Comparison of ENCODE assay signal across 9 cellular contexts in genomic region chr1:205298191-205298994, GRCh38. TPM values are rescaled to one million over a fixed set of nuclear protein-coding genes. Genes with fewer than 3 reads are reported as not detected.
DNase-seq lines count a peak whose midpoint lies in the region; ATAC-seq, FAIRE-seq and TF ChIP-seq lines count a peak whose summit lies in the region.
"Had no signal": no experiment of that assay in that cellular context is flagged by ENCODE, and none has a peak within 500 bp of the region (broad histone marks: within the 10 kb centered on the region; RNA-seq: fewer than 3 reads in every experiment).

No MANE protein-coding gene starts in this region.

- H3K4ac ChIP-seq in H1 (replicated peaks; ENCODE audit: insufficient read length, low read depth, low read length), result peak overlapping the region; percentile 88

- H3K23ac ChIP-seq in H1 (ENCODE audit: insufficient read length), result no peak overlapping the region

- H2BK15ac ChIP-seq in H1 (ENCODE audit: low read length), result peak overlapping the region; percentile 78; the same call in 1 of the 2 replicates

- peak overlapping the region in 1 of 4 experiments; percentile 13; a peak in 2 of 7 replicates for H3K9ac ChIP-seq in H1 (replicated peaks in 1 of 4; ENCODE audit: extremely low read depth in 1 of 4, low read depth in 3 of 4, low read length in 3 of 4)

- TF ChIP-seq POLR2A in H1 (IDR thresholded peaks at IDR 0.05; ENCODE audit: control extremely low read depth in 1 of 2, low read depth in 2 of 2, low read length in 2 of 2) (peak in 1 of 2 experiments; percentile 16; a peak in 1 of 3 replicates), Peyer's patch (IDR thresholded peaks at IDR 0.05) (no peak)

- H3K14ac ChIP-seq in H1 (ENCODE audit: insufficient read length), result no peak overlapping the region

- peak overlapping the region; percentile 96 for H2BK5ac ChIP-seq in H1 (ENCODE audit: low read depth, low read length)

- peak in 1 of 4 donors; percentile 4 for ATAC-seq in pancreas
- ATAC-seq in GM18873 (IDR thresholded peaks at IDR 0.05; ENCODE audit: low FRiP score, unreplicated experiment), result no peak

- no peak overlapping the region for H3K4me3 ChIP-seq in H1 (ENCODE audit: extremely low read depth in 1 of 4, insufficient read depth in 2 of 4, low read depth in 3 of 4, low read length in 4 of 4)
- no peak overlapping the region for H3K4me3 ChIP-seq in pancreas
- H3K4me3 ChIP-seq in Peyer's patch, result no peak overlapping the region

- TF ChIP-seq CTCF in H1 (IDR thresholded peaks at IDR 0.05; ENCODE audit: control extremely low read depth in 1 of 3, insufficient read depth in 1 of 3, low read depth in 1 of 3, low read length in 3 of 3) (no peak), pancreas (IDR thresholded peaks at IDR 0.05) (no peak), Peyer's patch (IDR thresholded peaks at IDR 0.05) (no peak)

- peak; percentile 64 for DNase-seq in G401 (ENCODE audit: low spot score)
- peak; percentile 20 to 69 for DNase-seq in NCI-H526 (lab: John Stamatoyannopoulos, UW)
- DNase-seq in H1 (ENCODE audit: low read depth in 1 of 2, low spot score in 2 of 2), result peak in 1 of 2 experiments; percentile 59
- peak in 5 of 6 donors; percentile 21 to 62 (median 50) for DNase-seq in pancreas
- no peak for DNase-seq in SKM-1 treated with dmso at 0.1 percent for 144 hours (lab: John Stamatoyannopoulos, UW; ENCODE audit: unreplicated experiment)
- DNase-seq in activated T-cell treated with anti-CD3 and anti-CD28 coated beads, Interleukin-2, amount 50 U/mL, for 1 hour, result no peak
- no peak for DNase-seq in Peyer's patch
- DNase-seq: NCI-H345 had no signal

- H3K27ac ChIP-seq in H1 (ENCODE audit: low read depth, low read length) (peak overlapping the region; percentile 62), pancreas (peak overlapping the region in 3 of 4 donors; percentile 10 to 60 (median 39)), Peyer's patch (no peak overlapping the region)

- peak overlapping the region; percentile 92 for H2BK20ac ChIP-seq in H1 (ENCODE audit: low read length)

- H3K23me2 ChIP-seq in H1 (ENCODE audit: low read depth, low read length), result peaks cover 2% of the 10 kb centered on the region

- H2BK120ac ChIP-seq in H1 (replicated peaks; ENCODE audit: low read depth, low read length), result peak overlapping the region; percentile 81

- TF ChIP-seq RAD21 in H1 (IDR thresholded peaks at IDR 0.05 in 1 of 2, conservative IDR thresholded peaks at IDR 0.05 in 1 of 2; ENCODE audit: low read depth in 2 of 2, low read length in 2 of 2), result no peak

- in situ Hi-C loops in G401 (cut with HindIII; ENCODE audit: low sequenced_read_pairs), result no loop called here

- peaks cover 4 to 15% (median 6%) of the 10 kb centered on the region in 4 experiments for H3K36me3 ChIP-seq in H1 (ENCODE audit: control insufficient read depth in 2 of 4, insufficient read depth in 4 of 4, low read length in 3 of 4)
- peaks cover 3 to 8% (median 4%) of the 10 kb centered on the region in 3 donors for H3K36me3 ChIP-seq in pancreas
- peaks cover 0 to 8% (median 0%) of the 10 kb centered on the region in 3 donors for H3K36me3 ChIP-seq in Peyer's patch

- H3K27me3 ChIP-seq in H1 (replicated peaks in 1 of 4; ENCODE audit: control insufficient read depth in 3 of 4, extremely low read depth in 1 of 4, insufficient read depth in 3 of 4, low read length in 3 of 4) (no peaks in the 10 kb centered on the region; a peak in 1 of 7 replicates), pancreas (no peaks in the 10 kb centered on the region), Peyer's patch (no peaks in the 10 kb centered on the region)

- POLR2A ChIA-PET in H1 (lab: Charles Lee; ENCODE audit: partially characterized antibody), result interaction anchor here (1.0 to 8.8 kb wide), 12 partner anchors 11 to 151 kb away, joined by 3 to 124 read pairs (median 8); partner anchors contain the start of gene NUAK2

- H2AFZ ChIP-seq in H1 (ENCODE audit: low read length), result no peak overlapping the region

- peak overlapping the region; percentile 96 for H4K91ac ChIP-seq in H1 (replicated peaks; ENCODE audit: insufficient read length, low read length)

- H3K9me3 ChIP-seq in H1 (ENCODE audit: insufficient read depth in 2 of 2, low read depth in 1 of 2, low read length in 1 of 2) (no peaks in the 10 kb centered on the region), pancreas (no peaks in the 10 kb centered on the region), Peyer's patch (no peaks in the 10 kb centered on the region)

- WGBS in H1 (ENCODE audit: extremely low coverage in 1 of 2, insufficient coverage in 1 of 2, insufficient read length in 1 of 2, insufficient replicate concordance in 2 of 2, low coverage in 1 of 2, low lambda C conversion rate in 2 of 2, missing lambda C conversion rate in 1 of 2), 2 experiments, result 64% methylated on average over 9 of the region's 9 CpGs; no CpG with 5 or more reads in 1 of the 2 experiments
- WGBS in pancreas, 2 donors, result 73 to 75% methylated on average over 9 of the region's 9 CpGs

- no peaks in the 10 kb centered on the region for H3K79me1 ChIP-seq in H1 (ENCODE audit: low read depth, low read length)

- H2AK5ac ChIP-seq in H1 (ENCODE audit: low read depth, low read length), result peak overlapping the region; percentile 99

- H3K4me1 ChIP-seq in H1 (replicated peaks in 1 of 4; ENCODE audit: control insufficient read depth in 3 of 4, insufficient read depth in 4 of 4, low read length in 3 of 4) (peaks cover 40 to 60% (median 46%) of the 10 kb centered on the region in 4 experiments), pancreas (peaks cover 14 to 27% (median 19%) of the 10 kb centered on the region in 3 donors), Peyer's patch (peaks cover 8 to 40% (median 17%) of the 10 kb centered on the region in 4 donors)

- CTCF ChIA-PET in H1 (lab: Charles Lee; ENCODE audit: partially characterized antibody), result interaction anchor here (0.9 to 67.1 kb wide), 5 partner anchors 21 to 56 kb away, joined by 3 to 2424 read pairs (median 3); partner anchors contain the start of gene NUAK2

- H3K4me2 ChIP-seq in H1 (ENCODE audit: insufficient read depth in 1 of 2, low read depth in 2 of 2, low read length in 2 of 2), result no peak overlapping the region; a peak in 1 of 4 replicates

- no peak overlapping the region for H4K5ac ChIP-seq in H1 (ENCODE audit: insufficient read length, low read depth, low read length)

- peaks cover 0 to 6% of the 10 kb centered on the region in 2 experiments; a peak in 1 of 4 replicates for H3K79me2 ChIP-seq in H1 (ENCODE audit: control insufficient read depth in 1 of 2, insufficient read depth in 2 of 2, low read length in 2 of 2)

- no peak; a peak in 1 of 3 replicates for TF ChIP-seq EP300 in H1 (IDR thresholded peaks at IDR 0.05; ENCODE audit: borderline replicate concordance in 1 of 2, low read depth in 2 of 2, low read length in 2 of 2)

- peak overlapping the region; percentile 98 for H2BK12ac ChIP-seq in H1 (ENCODE audit: low read depth, low read length)

- no peak overlapping the region for H3K56ac ChIP-seq in H1 (replicated peaks; ENCODE audit: insufficient read length, low read depth, low read length)

- peak overlapping the region; percentile 60 for H3K18ac ChIP-seq in H1 (ENCODE audit: extremely low read depth, low read length)

- FAIRE-seq in H1 (lab: Jason Lieb, UNC) (no peak), pancreas (lab: Jason Lieb, UNC) (no peak)

- H4K20me1 ChIP-seq in H1 (replicated peaks in 1 of 2; ENCODE audit: control insufficient read depth in 1 of 2, insufficient read depth in 2 of 2, low read length in 2 of 2), result no peaks in the 10 kb centered on the region

- intact Hi-C loops in pancreas (cut with DNase I), result no loop called here

- peak overlapping the region; percentile 4; the same call in 1 of the 2 replicates for H4K8ac ChIP-seq in H1 (ENCODE audit: extremely low read depth, insufficient read depth, low read length)

TF ChIP-seq in H1, 55 proteins besides CTCF, POLR2A, EP300 and RAD21 (continues in another document):
- TF ChIP-seq PHF8 (conservative IDR thresholded peaks at IDR 0.05; ENCODE audit: low read depth, low read length) (no peak), EGR1 (IDR thresholded peaks at IDR 0.05; ENCODE audit: borderline replicate concordance, low read depth, low read length) (no peak), POLR2AphosphoS5 (IDR thresholded peaks at IDR 0.05; ENCODE audit: low read depth, low read length) (peak; percentile 29; the same call in 1 of the 2 replicates), GABPA (IDR thresholded peaks at IDR 0.05; ENCODE audit: borderline replicate concordance, insufficient read depth, low read length) (no peak), SAP30 (IDR thresholded peaks at IDR 0.05; ENCODE audit: insufficient read depth, insufficient replicate concordance, low read length) (no peak), SP1 (IDR thresholded peaks at IDR 0.05; ENCODE audit: low read depth, low read length) (peak; percentile 65), RXRA (IDR thresholded peaks at IDR 0.05; ENCODE audit: insufficient read depth, low read depth, low read length) (no peak)

RNA-seq across cellular contexts. Expression of gene NUAK2, which starts 23.2 kb away (rescaled TPM):
- total RNA-seq in G401 (2014; rRNA removed; shearing (Covaris generic)), result 6.3 and 8.3 TPM in 2 replicates
- total RNA-seq in H1 (2021; fragmentation: NEBNext Ultra II Directional; extraction: Animal tissue kit (Norgen Biotek cat#: 25700)), result 12.7 and 12.9 TPM in 2 replicates
- polyA plus RNA-seq in H1 (2011; rRNA removed) (9.4 and 14.5 TPM in 2 replicates), pancreas (1 to 10 TPM; 7.9 to 9.5 TPM)
- polyA plus RNA-seq in H1 (2011; cell fraction: cytosol; rRNA removed), result 8.0 TPM
- 13.3 TPM for polyA plus RNA-seq in H1 (2011; cell fraction: nucleus; rRNA removed)
- polyA plus RNA-seq in H1 (2012, experiment 1 of 2), result 13.2 to 13.7 TPM (median 13.5 TPM) in 4 replicates
- 12.2 TPM for polyA plus RNA-seq in H1 (2012, experiment 2 of 2)
- polyA plus RNA-seq in H1 (2013, experiment 1 of 2), result 5.4 TPM
- 5.1 TPM for polyA plus RNA-seq in H1 (2013, experiment 2 of 2)
- 12.4 and 13.8 TPM in 2 replicates for polyA minus RNA-seq in H1 (2011; rRNA and poly(A)+ RNA removed)
- 15.0 TPM for polyA minus RNA-seq in H1 (2011; cell fraction: cytosol; rRNA and poly(A)+ RNA removed)
- polyA minus RNA-seq in H1 (2011; cell fraction: nucleus; rRNA and poly(A)+ RNA removed), result 13.2 TPM
- total RNA-seq in pancreas (10 to 100 TPM in 2 of 6 donors, 1 to 10 TPM in 4; 6.3 to 14.4 (median 8.6) TPM), Peyer's patch (10 to 100 TPM; 22.0 to 40.0 (median 30.9) TPM)

RNA-seq across cellular contexts. Expression of gene KLHDC8A, which starts 58.3 kb away (rescaled TPM):
- total RNA-seq in G401 (2014; rRNA removed; shearing (Covaris generic)), result 1.3 and 2.8 TPM in 2 replicates
- total RNA-seq in H1 (2021; fragmentation: NEBNext Ultra II Directional; extraction: Animal tissue kit (Norgen Biotek cat#: 25700)), result 2.5 and 3.4 TPM in 2 replicates
- 1.9 and 2.5 TPM in 2 replicates for polyA plus RNA-seq in H1 (2011; rRNA removed)
- polyA plus RNA-seq in H1 (2011; cell fraction: cytosol; rRNA removed), result 2.4 TPM
- 2.4 TPM for polyA plus RNA-seq in H1 (2011; cell fraction: nucleus; rRNA removed)
- polyA plus RNA-seq in H1 (2012, experiment 1 of 2), result 0.83 to 2.1 TPM (median 1.5 TPM) in 4 replicates
- 1.4 TPM for polyA plus RNA-seq in H1 (2012, experiment 2 of 2)
- polyA plus RNA-seq in H1 (2013, experiment 1 of 2), result 3.5 TPM
- polyA plus RNA-seq in H1 (2013, experiment 2 of 2), result 3.8 TPM
- 2.5 and 4.2 TPM in 2 replicates for polyA minus RNA-seq in H1 (2011; rRNA and poly(A)+ RNA removed)
- 1.4 TPM for polyA minus RNA-seq in H1 (2011; cell fraction: cytosol; rRNA and poly(A)+ RNA removed)
- polyA minus RNA-seq in H1 (2011; cell fraction: nucleus; rRNA and poly(A)+ RNA removed), result 1.00 TPM
- 1 to 10 TPM in 1 of 6 donors, under 1 TPM in 5; 0.28 to 1.5 (median 0.68) TPM for total RNA-seq in pancreas
- polyA plus RNA-seq in pancreas, result 1 to 10 TPM in 1 of 2 donors, under 1 TPM in 1; 0.99 to 5.4 TPM
- not detected for total RNA-seq in Peyer's patch

Comparison
In these comparisons a context has a peak if more than half of its experiments do, and no peak if none do; other contexts are left out.
1. DNase-seq: peak in G401 (single experiment), NCI-H526 (2 of 2) and pancreas (5 of 6); none in SKM-1 treated with dmso at 0.1 percent for 144 hours (single experiment), activated T-cell treated with anti-CD3 and anti-CD28 coated beads, Interleukin-2, amount 50 U/mL, for 1 hour (single experiment) and Peyer's patch (0 of 3).
2. H3K27ac ChIP-seq: peak in H1 (single experiment) and pancreas (3 of 4); none in Peyer's patch (0 of 4).